Comparison of ENCODE assay signal across 8 cellular contexts in the genomic region with DNA sequence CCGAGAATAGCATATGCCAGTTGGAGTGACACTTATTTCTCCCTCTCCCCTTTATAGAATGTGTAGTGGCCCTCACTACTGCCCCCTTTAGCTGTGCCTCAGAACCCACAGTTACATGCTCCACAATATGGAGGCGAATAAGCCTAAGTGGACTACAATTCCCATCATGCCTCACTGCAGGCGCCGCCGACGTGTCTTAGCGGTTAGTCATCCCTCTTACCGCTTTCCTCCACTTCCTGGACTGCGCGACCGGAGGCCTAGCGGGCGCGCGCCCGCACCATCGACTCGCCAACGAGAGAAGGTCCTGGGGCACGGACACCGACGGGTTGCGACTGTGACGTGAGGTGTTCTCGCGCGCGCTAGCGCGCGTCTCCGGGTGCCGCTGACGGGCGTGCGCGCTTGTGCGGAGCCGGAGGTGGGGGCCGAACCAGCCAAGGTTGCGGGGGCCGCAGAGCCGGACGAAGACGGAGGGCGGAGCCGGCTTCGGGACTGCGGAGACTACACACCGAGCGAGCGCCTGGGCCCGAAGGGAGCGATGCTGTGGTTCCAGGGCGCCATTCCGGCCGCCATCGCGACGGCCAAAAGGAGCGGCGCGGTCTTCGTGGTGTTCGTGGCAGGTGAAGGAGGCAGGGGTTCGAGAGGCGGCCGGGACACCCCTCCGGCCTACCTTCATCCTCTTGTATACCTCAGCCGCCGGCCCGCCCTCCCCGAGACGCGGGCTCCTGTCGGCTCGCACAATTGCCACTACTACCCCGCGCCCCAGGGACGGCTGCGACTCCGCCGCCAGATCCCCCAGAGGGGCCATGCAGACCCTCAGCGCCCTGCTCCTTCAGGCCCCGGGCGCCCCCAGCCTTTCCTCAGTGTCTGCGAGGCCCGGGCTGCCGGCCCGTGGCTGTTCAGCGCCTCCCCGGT. TPM values are rescaled to one million over a fixed set of nuclear protein-coding genes. Genes with fewer than 3 reads are reported as not detected.
DNase-seq lines count a peak whose midpoint lies in the region; ATAC-seq, FAIRE-seq and TF ChIP-seq lines count a peak whose summit lies in the region.

TSS of gene UBXN4 (plus strand) at position 461 of the 912 bp plus-strand sequence. CDS start at position 536, 75 bp downstream.

- H3K27me3 ChIP-seq in SU-DHL-6 (ENCODE audit: low read length) (no peaks in the 10 kb centered on the region), pancreas (no peaks in the 10 kb centered on the region), tibial nerve (no peaks in the 10 kb centered on the region)

- H3K4me1 ChIP-seq in pancreas, result peaks cover 0 to 24% (median 18%) of the 10 kb centered on the region in 3 donors
- H3K4me1 ChIP-seq in tibial nerve, result peaks cover 0 to 40% (median 17%) of the 10 kb centered on the region in 4 donors

- TF ChIP-seq POLR2A in tibial nerve (IDR thresholded peaks at IDR 0.05), result peak; percentile 92

- H3K9me3 ChIP-seq in SU-DHL-6 (ENCODE audit: insufficient read depth, low read length) (no peaks in the 10 kb centered on the region), pancreas (no peaks in the 10 kb centered on the region), tibial nerve (no peaks in the 10 kb centered on the region)

- intact Hi-C loops in Right ventricle myocardium inferior (cut with DNase I) (loop anchor here (2.0 kb wide), 1 partner anchor 211 kb away; the partner anchor contains the start of genes R3HDM1 and ZRANB3), pancreas (cut with DNase I) (no loop called here)

- peak; percentile 23 to 94 for TF ChIP-seq EP300 in tibial nerve (IDR thresholded peaks at IDR 0.05)

- H3K4me3 ChIP-seq in GM12864 (ENCODE audit: low read depth, low read length), result peak within 1 kb of the TSS; percentile 88
- peak within 1 kb of the TSS; percentile 68 for H3K4me3 ChIP-seq in SU-DHL-6 (ENCODE audit: insufficient read depth, low read length, poor library complexity, severe bottlenecking)
- H3K4me3 ChIP-seq in pancreas, result peak within 1 kb of the TSS; percentile 76 to 99 (median 91)
- peak within 1 kb of the TSS; percentile 76 to 93 (median 82) for H3K4me3 ChIP-seq in tibial nerve

- H3K36me3 ChIP-seq in SU-DHL-6 (ENCODE audit: low read length), result 0 out of 2 replicates have a peak, but pooled peaks cover 3% of the 10 kb centered on the region
- H3K36me3 ChIP-seq in pancreas, result no peaks in the 10 kb centered on the region
- H3K36me3 ChIP-seq in tibial nerve, result no peaks in the 10 kb centered on the region

- peak within 1 kb of the TSS; percentile 82 for H3K27ac ChIP-seq in SU-DHL-6 (ENCODE audit: low read depth, low read length)
- peak within 1 kb of the TSS; percentile 98 to 100 (median 100) for H3K27ac ChIP-seq in pancreas
- peak within 1 kb of the TSS; percentile 97 to 100 (median 99) for H3K27ac ChIP-seq in tibial nerve

- peak; percentile 73 for TF ChIP-seq CTCF in GM12864 (IDR thresholded peaks at IDR 0.05; ENCODE audit: low read depth, low read length, missing control alignments)
- peak; percentile 50 for TF ChIP-seq CTCF in SU-DHL-6 (IDR thresholded peaks at IDR 0.05; ENCODE audit: insufficient read depth, low read length, poor library complexity, severe bottlenecking)
- TF ChIP-seq CTCF in pancreas (IDR thresholded peaks at IDR 0.05), result no peak
- peak in 3 of 5 experiments; percentile 10 to 22 (median 13) for TF ChIP-seq CTCF in tibial nerve (IDR thresholded peaks at IDR 0.05)

- 0 to 1% methylated on average over 88 to 92 of the region's 92 CpGs for WGBS in pancreas, 2 donors
- 1 to 2% methylated on average over 48 to 61 of the region's 92 CpGs for WGBS in tibial nerve, 2 donors

- H3K9me2 ChIP-seq in SU-DHL-6 (replicated peaks; ENCODE audit: insufficient read depth, low read length), result no peaks in the 10 kb centered on the region

- H2AFZ ChIP-seq in SU-DHL-6 (ENCODE audit: low read depth, low read length, severe bottlenecking), result peak within 1 kb of the TSS; percentile 81

- peaks cover 48% of the 10 kb centered on the region for H3K79me2 ChIP-seq in SU-DHL-6 (ENCODE audit: insufficient read depth, low read length)

- ATAC-seq in HG02642 (IDR thresholded peaks at IDR 0.05; ENCODE audit: poor library complexity, unreplicated experiment) (peak; percentile 91), Right ventricle myocardium inferior (peak; percentile 99), pancreas (peak; percentile 92 to 96 (median 94))

- H3F3A ChIP-seq in SU-DHL-6 (ENCODE audit: insufficient read depth), result no peaks in the 10 kb centered on the region; the same call in 1 of the 2 replicates

- peak; percentile 94 for FAIRE-seq in pancreas (lab: Jason Lieb, UNC)

- H3K9ac ChIP-seq in SU-DHL-6 (ENCODE audit: low read length), result peak within 1 kb of the TSS; percentile 90

- peak within 1 kb of the TSS; percentile 77 for H3K4me2 ChIP-seq in SU-DHL-6 (ENCODE audit: low read depth, low read length, poor library complexity, severe bottlenecking)

- DNase-seq in GM12864 (ENCODE audit: low read depth) (peak; percentile 98), NCI-H1105 treated with DMSO at 0.1 percent for 48 hours (lab: John Stamatoyannopoulos, UW) (peak; percentile 97), Right ventricle myocardium inferior (ENCODE audit: missing footprints) (peak; percentile 98), pancreas (peak; percentile 94 to 98 (median 98)), tibial nerve (ENCODE audit: low spot score in 2 of 2) (peak; percentile 91 to 92)
- DNase-seq in activated naive CD8-positive, alpha-beta T cell treated with anti-CD3 and anti-CD28 coated beads, Interleukin-2, amount 50 U/mL, for 16 hours (ENCODE audit: low read depth, low spot score), result peak; percentile 89

- peaks cover 20% of the 10 kb centered on the region for H4K20me1 ChIP-seq in SU-DHL-6 (ENCODE audit: low read depth, low read length)

RNA-seq across cellular contexts. Expression of gene UBXN4, which starts in this region (rescaled TPM):
- total RNA-seq in Right ventricle myocardium inferior, result 54.9 TPM
- total RNA-seq in pancreas, result 10 to 100 TPM; 65.0 to 80.2 (median 68.9) TPM
- 10 to 100 TPM; 33.6 to 66.2 TPM for polyA plus RNA-seq in pancreas
- total RNA-seq in tibial nerve, result 10 to 100 TPM; 57.6 to 72.0 (median 63.3) TPM

Comparison
In these comparisons a context has a peak if more than half of its experiments do, and no peak if none do; other contexts are left out.
1. Peak in every context shown above with its lines: DNase-seq, ATAC-seq, H3K4me3 ChIP-seq and H3K27ac ChIP-seq.
2. CTCF ChIP-seq: peak in GM12864 (single experiment), SU-DHL-6 (single experiment) and tibial nerve (3 of 5); none in pancreas (0 of 4).